Comparison of ENCODE assay signal across 4 cellular contexts in the genomic region with DNA sequence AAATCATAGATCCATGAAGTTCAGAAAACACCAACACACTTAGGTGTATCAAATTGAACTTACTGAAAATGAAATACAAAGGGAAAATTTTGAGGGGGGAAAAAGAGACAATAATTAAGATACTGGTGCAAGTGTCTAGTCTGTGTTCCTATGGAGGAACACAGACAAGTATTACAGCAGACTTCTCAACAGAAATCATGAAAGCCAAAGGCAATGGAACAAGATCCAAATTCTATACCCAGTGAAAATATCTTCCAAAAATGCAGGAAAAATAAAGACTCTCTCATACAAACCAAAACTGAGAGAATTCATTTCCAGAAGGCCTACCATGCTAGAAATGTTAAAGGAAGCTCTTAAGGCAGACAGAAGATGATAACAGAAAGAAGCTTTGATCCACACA.
TF ChIP-seq lines count a peak whose summit lies in the region.

No MANE protein-coding gene starts in this region.

TF ChIP-seq in HepG2, 621 proteins besides CTCF, POLR2A, EP300 and RAD21 (continued from another document):
- TF ChIP-seq ZNF317 (CRISPR knock-in tag; IDR thresholded peaks at IDR 0.05) = peak; percentile 98
- peak; percentile 87; the same call in 1 of the 2 replicates for TF ChIP-seq ZFP1 (CRISPR knock-in tag; IDR thresholded peaks at IDR 0.05)

TF ChIP-seq in HEK293, 187 proteins besides CTCF, POLR2A, EP300 and RAD21:
- TF ChIP-seq, protein P1, sequence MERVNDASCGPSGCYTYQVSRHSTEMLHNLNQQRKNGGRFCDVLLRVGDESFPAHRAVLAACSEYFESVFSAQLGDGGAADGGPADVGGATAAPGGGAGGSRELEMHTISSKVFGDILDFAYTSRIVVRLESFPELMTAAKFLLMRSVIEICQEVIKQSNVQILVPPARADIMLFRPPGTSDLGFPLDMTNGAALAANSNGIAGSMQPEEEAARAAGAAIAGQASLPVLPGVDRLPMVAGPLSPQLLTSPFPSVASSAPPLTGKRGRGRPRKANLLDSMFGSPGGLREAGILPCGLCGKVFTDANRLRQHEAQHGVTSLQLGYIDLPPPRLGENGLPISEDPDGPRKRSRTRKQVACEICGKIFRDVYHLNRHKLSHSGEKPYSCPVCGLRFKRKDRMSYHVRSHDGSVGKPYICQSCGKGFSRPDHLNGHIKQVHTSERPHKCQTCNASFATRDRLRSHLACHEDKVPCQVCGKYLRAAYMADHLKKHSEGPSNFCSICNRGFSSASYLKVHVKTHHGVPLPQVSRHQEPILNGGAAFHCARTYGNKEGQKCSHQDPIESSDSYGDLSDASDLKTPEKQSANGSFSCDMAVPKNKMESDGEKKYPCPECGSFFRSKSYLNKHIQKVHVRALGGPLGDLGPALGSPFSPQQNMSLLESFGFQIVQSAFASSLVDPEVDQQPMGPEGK (tag by site-specific recombination; IDR thresholded peaks at IDR 0.05) = no peak
- TF ChIP-seq GFI1B (tag by site-specific recombination; IDR thresholded peaks at IDR 0.05) = no peak
- peak; percentile 86 for TF ChIP-seq SETDB1 (IDR thresholded peaks at IDR 0.05; ENCODE audit: insufficient read length, low read length)
- no peak for TF ChIP-seq ZNF23 (tag by site-specific recombination; IDR thresholded peaks at IDR 0.05; ENCODE audit: borderline replicate concordance)
- TF ChIP-seq TRIM28 (IDR thresholded peaks at IDR 0.05; ENCODE audit: borderline replicate concordance, low read length) = peak; percentile 57; the same call in 1 of the 2 replicates
- TF ChIP-seq ZNF473 (tag by site-specific recombination; IDR thresholded peaks at IDR 0.05) = no peak

TF ChIP-seq in WTC11, 78 proteins besides CTCF, POLR2A, EP300 and RAD21 (continued from another document):
- peak; percentile 89 for TF ChIP-seq ZNF317 (CRISPR knock-in tag; IDR thresholded peaks at IDR 0.05; ENCODE audit: borderline replicate concordance, low read depth)

TF ChIP-seq in K562, 482 proteins besides CTCF, POLR2A, EP300 and RAD21 (continued from another document):
- TF ChIP-seq STAG1 (CRISPR knock-in tag; IDR thresholded peaks at IDR 0.05; ENCODE audit: borderline replicate concordance) (no peak), HEY1 (CRISPR knock-in tag; IDR thresholded peaks at IDR 0.05; ENCODE audit: borderline replicate concordance) (no peak), RBM25 (IDR thresholded peaks at IDR 0.05; ENCODE audit: low read depth, low read length, severe bottlenecking) (no peak), ZNF24 (IDR thresholded peaks at IDR 0.05) (no peak), ZNF263 (CRISPR knock-in tag; IDR thresholded peaks at IDR 0.05; ENCODE audit: borderline replicate concordance) (no peak), TRIM28 (IDR thresholded peaks at IDR 0.05) (peak; percentile 75; the same call in 1 of the 2 replicates), CBX5 (IDR thresholded peaks at IDR 0.05; ENCODE audit: borderline replicate concordance, low read depth) (0 out of 2 replicates have a peak, but pooled peaks have one; percentile 60), ZNF3 (CRISPR knock-in tag; IDR thresholded peaks at IDR 0.05) (no peak), NFIC (IDR thresholded peaks at IDR 0.05) (no peak), FOXJ3 (CRISPR knock-in tag; IDR thresholded peaks at IDR 0.05) (no peak), NCOA1 (IDR thresholded peaks at IDR 0.05; ENCODE audit: low read depth) (no peak), GATAD2A (IDR thresholded peaks at IDR 0.05) (no peak), CBX3 (IDR thresholded peaks at IDR 0.05; ENCODE audit: borderline replicate concordance in 1 of 2, low read length in 2 of 2) (peak in 1 of 2 experiments; percentile 84; a peak in 2 of 3 replicates)
- TF ChIP-seq, protein P2, sequence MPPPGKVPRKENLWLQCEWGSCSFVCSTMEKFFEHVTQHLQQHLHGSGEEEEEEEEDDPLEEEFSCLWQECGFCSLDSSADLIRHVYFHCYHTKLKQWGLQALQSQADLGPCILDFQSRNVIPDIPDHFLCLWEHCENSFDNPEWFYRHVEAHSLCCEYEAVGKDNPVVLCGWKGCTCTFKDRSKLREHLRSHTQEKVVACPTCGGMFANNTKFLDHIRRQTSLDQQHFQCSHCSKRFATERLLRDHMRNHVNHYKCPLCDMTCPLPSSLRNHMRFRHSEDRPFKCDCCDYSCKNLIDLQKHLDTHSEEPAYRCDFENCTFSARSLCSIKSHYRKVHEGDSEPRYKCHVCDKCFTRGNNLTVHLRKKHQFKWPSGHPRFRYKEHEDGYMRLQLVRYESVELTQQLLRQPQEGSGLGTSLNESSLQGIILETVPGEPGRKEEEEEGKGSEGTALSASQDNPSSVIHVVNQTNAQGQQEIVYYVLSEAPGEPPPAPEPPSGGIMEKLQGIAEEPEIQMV (tag; conservative IDR thresholded peaks at IDR 0.05; ENCODE audit: low read depth) = no peak
- TF ChIP-seq, protein P3, sequence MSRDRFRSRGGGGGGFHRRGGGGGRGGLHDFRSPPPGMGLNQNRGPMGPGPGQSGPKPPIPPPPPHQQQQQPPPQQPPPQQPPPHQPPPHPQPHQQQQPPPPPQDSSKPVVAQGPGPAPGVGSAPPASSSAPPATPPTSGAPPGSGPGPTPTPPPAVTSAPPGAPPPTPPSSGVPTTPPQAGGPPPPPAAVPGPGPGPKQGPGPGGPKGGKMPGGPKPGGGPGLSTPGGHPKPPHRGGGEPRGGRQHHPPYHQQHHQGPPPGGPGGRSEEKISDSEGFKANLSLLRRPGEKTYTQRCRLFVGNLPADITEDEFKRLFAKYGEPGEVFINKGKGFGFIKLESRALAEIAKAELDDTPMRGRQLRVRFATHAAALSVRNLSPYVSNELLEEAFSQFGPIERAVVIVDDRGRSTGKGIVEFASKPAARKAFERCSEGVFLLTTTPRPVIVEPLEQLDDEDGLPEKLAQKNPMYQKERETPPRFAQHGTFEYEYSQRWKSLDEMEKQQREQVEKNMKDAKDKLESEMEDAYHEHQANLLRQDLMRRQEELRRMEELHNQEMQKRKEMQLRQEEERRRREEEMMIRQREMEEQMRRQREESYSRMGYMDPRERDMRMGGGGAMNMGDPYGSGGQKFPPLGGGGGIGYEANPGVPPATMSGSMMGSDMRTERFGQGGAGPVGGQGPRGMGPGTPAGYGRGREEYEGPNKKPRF (IDR thresholded peaks at IDR 0.05; ENCODE audit: low read depth, low read length) = no peak
- TF ChIP-seq, protein P4, sequence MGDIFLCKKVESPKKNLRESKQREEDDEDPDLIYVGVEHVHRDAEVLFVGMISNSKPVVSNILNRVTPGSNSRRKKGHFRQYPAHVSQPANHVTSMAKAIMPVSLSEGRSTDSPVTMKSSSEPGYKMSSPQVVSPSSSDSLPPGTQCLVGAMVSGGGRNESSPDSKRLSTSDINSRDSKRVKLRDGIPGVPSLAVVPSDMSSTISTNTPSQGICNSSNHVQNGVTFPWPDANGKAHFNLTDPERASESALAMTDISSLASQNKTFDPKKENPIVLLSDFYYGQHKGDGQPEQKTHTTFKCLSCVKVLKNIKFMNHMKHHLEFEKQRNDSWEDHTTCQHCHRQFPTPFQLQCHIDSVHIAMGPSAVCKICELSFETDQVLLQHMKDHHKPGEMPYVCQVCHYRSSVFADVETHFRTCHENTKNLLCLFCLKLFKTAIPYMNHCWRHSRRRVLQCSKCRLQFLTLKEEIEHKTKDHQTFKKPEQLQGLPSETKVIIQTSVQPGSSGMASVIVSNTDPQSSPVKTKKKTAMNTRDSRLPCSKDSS (IDR thresholded peaks at IDR 0.05; ENCODE audit: low read depth, partially characterized antibody) = peak; percentile 54
- TF ChIP-seq, protein P5, sequence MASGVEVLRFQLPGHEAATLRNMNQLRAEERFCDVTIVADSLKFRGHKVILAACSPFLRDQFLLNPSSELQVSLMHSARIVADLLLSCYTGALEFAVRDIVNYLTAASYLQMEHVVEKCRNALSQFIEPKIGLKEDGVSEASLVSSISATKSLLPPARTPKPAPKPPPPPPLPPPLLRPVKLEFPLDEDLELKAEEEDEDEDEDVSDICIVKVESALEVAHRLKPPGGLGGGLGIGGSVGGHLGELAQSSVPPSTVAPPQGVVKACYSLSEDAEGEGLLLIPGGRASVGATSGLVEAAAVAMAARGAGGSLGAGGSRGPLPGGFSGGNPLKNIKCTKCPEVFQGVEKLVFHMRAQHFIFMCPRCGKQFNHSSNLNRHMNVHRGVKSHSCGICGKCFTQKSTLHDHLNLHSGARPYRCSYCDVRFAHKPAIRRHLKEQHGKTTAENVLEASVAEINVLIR (CRISPR knock-in tag; IDR thresholded peaks at IDR 0.05) = no peak
